ENCODE assay signal across 10 cellular contexts in the genomic region with DNA sequence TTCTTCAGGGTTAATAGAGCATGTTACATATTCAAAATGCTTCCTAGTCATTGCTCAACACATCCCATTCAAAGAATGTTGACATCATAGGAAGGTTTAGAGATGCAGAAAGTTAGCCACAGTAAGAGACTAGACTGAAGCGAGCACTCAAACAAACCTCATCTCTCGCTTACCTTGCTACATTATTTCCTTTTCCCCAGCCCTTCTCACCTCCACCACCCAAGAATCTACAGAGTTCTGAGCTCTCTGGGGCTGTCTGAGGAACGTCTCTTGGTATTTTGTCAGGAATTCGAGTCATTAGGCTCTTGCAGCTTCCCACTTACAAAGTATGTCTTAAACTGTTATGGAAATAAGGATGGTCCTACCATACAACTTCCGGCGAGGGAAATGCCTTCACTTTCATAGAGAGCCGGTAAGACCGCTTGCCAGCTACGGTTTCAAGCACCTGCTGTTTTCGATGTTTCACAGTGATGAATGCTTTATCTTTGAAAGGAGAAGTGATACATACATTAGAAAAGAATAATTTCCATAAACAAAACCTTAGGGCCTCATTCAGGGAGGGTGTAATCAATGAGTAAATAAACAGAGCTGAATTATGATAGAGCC.
DNase-seq lines count a peak whose midpoint lies in the region; ATAC-seq and TF ChIP-seq lines count a peak whose summit lies in the region.
"Had no signal": no experiment of that assay in that cellular context is flagged by ENCODE, and none has a peak within 500 bp of the region (broad histone marks: within the 10 kb centered on the region; RNA-seq: fewer than 3 reads in every experiment).

No MANE protein-coding gene starts in this region.

- intact Hi-C loops in left colon (cut with DNase I, micrococcal nuclease): no loop called here

- no peaks in the 10 kb centered on the region for H3K9me3 ChIP-seq in adipocyte (ENCODE audit: control insufficient read depth, low read length)
- H3K9me3 ChIP-seq: Caco-2 had no signal

- H3K4me3 ChIP-seq in GM08714 (ENCODE audit: low read length) (peak overlapping the region; percentile 98), adipocyte (ENCODE audit: low read length) (no peak overlapping the region)

- H3K27me3 ChIP-seq in adipocyte (replicated peaks; ENCODE audit: control insufficient read depth, insufficient read depth, low read length): peaks cover 11% of the 10 kb centered on the region

- ATAC-seq in HG03139 (IDR thresholded peaks at IDR 0.05; ENCODE audit: unreplicated experiment) (peak; percentile 83), left colon (no peak)

- H3K4me1 ChIP-seq in adipocyte (ENCODE audit: control insufficient read depth, insufficient read depth, low read length): no peaks in the 10 kb centered on the region
- H3K4me1 ChIP-seq: Caco-2 had no signal

- DNase-seq in GM20000 (ENCODE audit: low spot score) (peak; percentile 47), adipocyte (ENCODE audit: low read depth) (peak; percentile 69), NCI-H226 (no peak), left colon (no peak), NCI-H2196 treated with DMSO at 0.1 percent for 48 hours (lab: John Stamatoyannopoulos, UW; ENCODE audit: unreplicated experiment) (no peak)
- DNase-seq in effector CD8-positive, alpha-beta T cell (lab: John Stamatoyannopoulos, UW): no peak
- DNase-seq: activated T-cell treated with anti-CD3 and anti-CD28 coated beads, Interleukin-2, amount 50 U/mL, for 24 hours; Caco-2 had no signal

- TF ChIP-seq CTCF in GM20000 (IDR thresholded peaks at IDR 0.05; ENCODE audit: extremely low read depth, missing control alignments): no peak

- no peaks in the 10 kb centered on the region for H3K36me3 ChIP-seq in adipocyte (ENCODE audit: control insufficient read depth, insufficient read depth, low read length, severe bottlenecking)

- no peak overlapping the region for H3K9ac ChIP-seq in adipocyte (ENCODE audit: low read length)

Comparison
In these comparisons a context has a peak if more than half of its experiments do, and no peak if none do; other contexts are left out.
1. DNase-seq: peak in GM20000 (single experiment) and adipocyte (single experiment); none in NCI-H226 (single experiment), left colon (0 of 2), effector CD8-positive, alpha-beta T cell (single experiment) and NCI-H2196 treated with DMSO at 0.1 percent for 48 hours (single experiment).